Comparison of ENCODE assay signal across 14 cellular contexts in genomic region chr2:215409331-215410127, GRCh38. TPM values are rescaled to one million over a fixed set of nuclear protein-coding genes. Genes with fewer than 3 reads are reported as not detected.
A peak's percentile ranks its signal among the peaks of the same experiment; 100 is the strongest.
DNase-seq lines count a peak whose midpoint lies in the region; ATAC-seq and TF ChIP-seq lines count a peak whose summit lies in the region.
"Had no signal": no experiment of that assay in that cellular context is flagged by ENCODE, and none has a peak within 500 bp of the region (broad histone marks: within the 10 kb centered on the region; RNA-seq: fewer than 3 reads in every experiment).

No MANE protein-coding gene starts in this region.

- CTCF ChIA-PET in activated CD4-positive, alpha-beta T cell treated with anti-CD3 and anti-CD28 coated beads for 36 hours (lab: Charles Lee) = interaction anchor here (0.5 to 0.8 kb wide), 2 partner anchors 15 to 1094 kb away, joined by 3 read pairs; no protein-coding TSS in a partner anchor

- no peak overlapping the region for H3K4me3 Mint-ChIP-seq in activated CD4-positive, alpha-beta T cell treated with anti-CD3 and anti-CD28 coated beads for 36 hours
- H3K4me3 Mint-ChIP-seq: activated CD4-positive, alpha-beta T cell treated with anti-CD3 and anti-CD28 coated beads, Interleukin-2, amount 10 ng/mL, durations not matched to agents 7 days and 5 days; brain; naive B cell had no signal

- H3K4me3 ChIP-seq in esophagus squamous epithelium = no peak overlapping the region
- H3K4me3 ChIP-seq: SJCRH30 had no signal

- POLR2A ChIA-PET in activated CD4-positive, alpha-beta T cell treated with anti-CD3 and anti-CD28 coated beads for 36 hours (lab: Charles Lee) = interaction anchor here (0.5 kb wide), 1 partner anchor 139 kb away, joined by 9 read pairs; no protein-coding TSS in a partner anchor

- H3K27ac ChIP-seq in esophagus squamous epithelium = peak overlapping the region in 3 of 4 donors; percentile 60 to 84 (median 73)
- H3K27ac ChIP-seq: SJCRH30 had no signal

- peaks cover 16% of the 10 kb centered on the region for H3K4me1 Mint-ChIP-seq in activated CD4-positive, alpha-beta T cell treated with anti-CD3 and anti-CD28 coated beads for 36 hours
- H3K4me1 Mint-ChIP-seq: brain, naive B cell had no signal

- peaks cover 0 to 40% (median 0%) of the 10 kb centered on the region in 3 donors for H3K36me3 ChIP-seq in esophagus squamous epithelium

- intact Hi-C loops in activated CD4-positive, alpha-beta T cell treated with anti-CD3 and anti-CD28 coated beads for 36 hours (cut with DNase I, micrococcal nuclease) = no loop called here
- intact Hi-C loops in esophagus squamous epithelium (cut with DNase I) = no loop called here

- 78 to 84% methylated on average over 14 to 17 of the region's 18 CpGs for WGBS in esophagus squamous epithelium, 2 donors

- no peaks in the 10 kb centered on the region for H3K36me3 Mint-ChIP-seq in activated CD4-positive, alpha-beta T cell treated with anti-CD3 and anti-CD28 coated beads for 36 hours (ENCODE audit: low read depth)
- H3K36me3 Mint-ChIP-seq: naive B cell had no signal

- peaks cover 20% of the 10 kb centered on the region for H3K27me3 Mint-ChIP-seq in activated CD4-positive, alpha-beta T cell treated with anti-CD3 and anti-CD28 coated beads for 36 hours

- H3K9me3 Mint-ChIP-seq in activated CD4-positive, alpha-beta T cell treated with anti-CD3 and anti-CD28 coated beads for 36 hours (ENCODE audit: low read depth) = no peaks in the 10 kb centered on the region
- H3K9me3 Mint-ChIP-seq: activated CD4-positive, alpha-beta T cell treated with anti-CD3 and anti-CD28 coated beads, Interleukin-2, amount 10 ng/mL, durations not matched to agents 7 days and 5 days; brain; naive B cell had no signal

- no peak for TF ChIP-seq POLR2A in esophagus squamous epithelium (IDR thresholded peaks at IDR 0.05)

- peak; percentile 82 for ATAC-seq in activated CD4-positive, alpha-beta T cell treated with anti-CD3 and anti-CD28 coated beads for 36 hours

- no peak for TF ChIP-seq CTCF in esophagus squamous epithelium (IDR thresholded peaks at IDR 0.05)

- no peaks in the 10 kb centered on the region for H3K27me3 ChIP-seq in esophagus squamous epithelium
- H3K27me3 ChIP-seq: SJCRH30 had no signal

- no peaks in the 10 kb centered on the region for H3K9me3 ChIP-seq in esophagus squamous epithelium
- H3K9me3 ChIP-seq: SJCRH30 had no signal

- peak; percentile 61 for DNase-seq in activated CD4-positive, alpha-beta T cell treated with anti-CD3 and anti-CD28 coated beads for 36 hours
- no peak for DNase-seq in activated CD4-positive, alpha-beta T cell treated with anti-CD3 and anti-CD28 coated beads, Interleukin-2, amount 50 U/mL, for 1 hour
- peak; percentile 23 for DNase-seq in SW480 (ENCODE audit: low spot score)
- no peak for DNase-seq in esophagus squamous epithelium (lab: John Stamatoyannopoulos, UW)
- DNase-seq in stimulated activated CD4-positive, alpha-beta T cell treated with anti-CD3 and anti-CD28 coated beads, TNF-alpha, amount 100 ng/mL, for 48 hours (ENCODE audit: low read depth in 3 of 3) = peak in 2 of 3 donors; percentile 12 to 32
- DNase-seq in hypothalamus (lab: John Stamatoyannopoulos, UW) = no peak
- DNase-seq in kidney glomerular epithelial cell (lab: John Stamatoyannopoulos, UW) = no peak
- no peak for DNase-seq in effector CD4-positive, alpha-beta T cell
- DNase-seq: activated CD4-positive, alpha-beta T cell treated with anti-CD3 and anti-CD28 coated beads, Interleukin-2, amount 10 ng/mL, durations not matched to agents 7 days and 5 days; DMS153; naive B cell; NCI-H510A had no signal

- H3K4me1 ChIP-seq in esophagus squamous epithelium = peaks cover 0 to 18% (median 4%) of the 10 kb centered on the region in 3 donors

- no peak overlapping the region for H3K27ac Mint-ChIP-seq in activated CD4-positive, alpha-beta T cell treated with anti-CD3 and anti-CD28 coated beads for 36 hours
- H3K27ac Mint-ChIP-seq: activated CD4-positive, alpha-beta T cell treated with anti-CD3 and anti-CD28 coated beads, Interleukin-2, amount 10 ng/mL, durations not matched to agents 7 days and 5 days; brain; naive B cell had no signal

RNA-seq across cellular contexts. Expression of gene FN1, which starts 26.3 kb away (rescaled TPM):
- under 1 TPM; 0.59 to 0.70 TPM for total RNA-seq in activated CD4-positive, alpha-beta T cell treated with anti-CD3 and anti-CD28 coated beads for 36 hours
- 100 to 1,000 TPM in 2 of 4 donors, 10 to 100 TPM in 2; 15.7 to 393 (median 112) TPM for total RNA-seq in esophagus squamous epithelium

Comparison
In these comparisons a context has a peak if more than half of its experiments do, and no peak if none do; other contexts are left out.
1. DNase-seq: peak in activated CD4-positive, alpha-beta T cell treated with anti-CD3 and anti-CD28 coated beads for 36 hours (single experiment), SW480 (single experiment) and stimulated activated CD4-positive, alpha-beta T cell treated with anti-CD3 and anti-CD28 coated beads, TNF-alpha, amount 100 ng/mL, for 48 hours (2 of 3); none in activated CD4-positive, alpha-beta T cell treated with anti-CD3 and anti-CD28 coated beads, Interleukin-2, amount 50 U/mL, for 1 hour (single experiment), esophagus squamous epithelium (single experiment), hypothalamus (0 of 51), kidney glomerular epithelial cell (single experiment) and effector CD4-positive, alpha-beta T cell (single experiment).
2. RNA of gene FN1, which starts 26.3 kb away (total RNA-seq): 15.7 to 393 TPM in esophagus squamous epithelium; 0.59 to 0.70 TPM in activated CD4-positive, alpha-beta T cell treated with anti-CD3 and anti-CD28 coated beads for 36 hours; every median in the first group is over 4 times any median in the second.